Comparison of ENCODE assay signal across 2 cellular contexts in the genomic region with DNA sequence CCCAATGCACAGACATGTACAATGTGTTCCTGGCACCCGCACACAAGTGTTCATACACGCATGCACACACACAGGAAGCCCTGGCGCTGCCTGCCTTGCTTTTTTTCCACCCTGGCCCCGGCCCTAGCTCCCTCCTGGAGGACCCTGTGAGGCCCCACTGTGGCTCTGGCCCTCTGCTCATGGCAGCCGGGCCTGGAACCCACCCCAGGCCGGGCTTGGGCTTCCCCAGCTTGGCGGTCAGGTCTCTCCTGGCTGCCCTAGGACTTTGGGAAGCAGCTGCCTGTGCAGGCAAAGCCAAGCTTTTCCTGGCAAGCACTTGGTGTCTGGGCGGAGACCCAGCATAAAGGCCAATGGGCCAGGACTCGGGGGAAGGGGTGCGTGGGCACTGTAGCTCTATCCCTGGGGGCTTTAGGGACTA.
TF ChIP-seq lines count a peak whose summit lies in the region.

No MANE protein-coding gene starts in this region.

TF ChIP-seq in liver, 16 proteins besides CTCF, POLR2A, EP300 and RAD21 (continued from another document):
- peak; percentile 53 for TF ChIP-seq YY1 (IDR thresholded peaks at IDR 0.05)
- TF ChIP-seq HNF4G (IDR thresholded peaks at IDR 0.05), result no peak
- TF ChIP-seq RXRA (IDR thresholded peaks at IDR 0.05), result peak in 1 of 2 donors; percentile 65
- TF ChIP-seq TAF1 (conservative IDR thresholded peaks at IDR 0.05), result no peak
- TF ChIP-seq ATF3 (IDR thresholded peaks at IDR 0.05), result no peak
- no peak for TF ChIP-seq FOXA1 (IDR thresholded peaks at IDR 0.05)
- TF ChIP-seq, protein P1, sequence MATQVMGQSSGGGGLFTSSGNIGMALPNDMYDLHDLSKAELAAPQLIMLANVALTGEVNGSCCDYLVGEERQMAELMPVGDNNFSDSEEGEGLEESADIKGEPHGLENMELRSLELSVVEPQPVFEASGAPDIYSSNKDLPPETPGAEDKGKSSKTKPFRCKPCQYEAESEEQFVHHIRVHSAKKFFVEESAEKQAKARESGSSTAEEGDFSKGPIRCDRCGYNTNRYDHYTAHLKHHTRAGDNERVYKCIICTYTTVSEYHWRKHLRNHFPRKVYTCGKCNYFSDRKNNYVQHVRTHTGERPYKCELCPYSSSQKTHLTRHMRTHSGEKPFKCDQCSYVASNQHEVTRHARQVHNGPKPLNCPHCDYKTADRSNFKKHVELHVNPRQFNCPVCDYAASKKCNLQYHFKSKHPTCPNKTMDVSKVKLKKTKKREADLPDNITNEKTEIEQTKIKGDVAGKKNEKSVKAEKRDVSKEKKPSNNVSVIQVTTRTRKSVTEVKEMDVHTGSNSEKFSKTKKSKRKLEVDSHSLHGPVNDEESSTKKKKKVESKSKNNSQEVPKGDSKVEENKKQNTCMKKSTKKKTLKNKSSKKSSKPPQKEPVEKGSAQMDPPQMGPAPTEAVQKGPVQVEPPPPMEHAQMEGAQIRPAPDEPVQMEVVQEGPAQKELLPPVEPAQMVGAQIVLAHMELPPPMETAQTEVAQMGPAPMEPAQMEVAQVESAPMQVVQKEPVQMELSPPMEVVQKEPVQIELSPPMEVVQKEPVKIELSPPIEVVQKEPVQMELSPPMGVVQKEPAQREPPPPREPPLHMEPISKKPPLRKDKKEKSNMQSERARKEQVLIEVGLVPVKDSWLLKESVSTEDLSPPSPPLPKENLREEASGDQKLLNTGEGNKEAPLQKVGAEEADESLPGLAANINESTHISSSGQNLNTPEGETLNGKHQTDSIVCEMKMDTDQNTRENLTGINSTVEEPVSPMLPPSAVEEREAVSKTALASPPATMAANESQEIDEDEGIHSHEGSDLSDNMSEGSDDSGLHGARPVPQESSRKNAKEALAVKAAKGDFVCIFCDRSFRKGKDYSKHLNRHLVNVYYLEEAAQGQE (IDR thresholded peaks at IDR 0.05), result peak; percentile 37
- TF ChIP-seq SP1 (IDR thresholded peaks at IDR 0.05), result peak; percentile 55
- TF ChIP-seq, protein P2, sequence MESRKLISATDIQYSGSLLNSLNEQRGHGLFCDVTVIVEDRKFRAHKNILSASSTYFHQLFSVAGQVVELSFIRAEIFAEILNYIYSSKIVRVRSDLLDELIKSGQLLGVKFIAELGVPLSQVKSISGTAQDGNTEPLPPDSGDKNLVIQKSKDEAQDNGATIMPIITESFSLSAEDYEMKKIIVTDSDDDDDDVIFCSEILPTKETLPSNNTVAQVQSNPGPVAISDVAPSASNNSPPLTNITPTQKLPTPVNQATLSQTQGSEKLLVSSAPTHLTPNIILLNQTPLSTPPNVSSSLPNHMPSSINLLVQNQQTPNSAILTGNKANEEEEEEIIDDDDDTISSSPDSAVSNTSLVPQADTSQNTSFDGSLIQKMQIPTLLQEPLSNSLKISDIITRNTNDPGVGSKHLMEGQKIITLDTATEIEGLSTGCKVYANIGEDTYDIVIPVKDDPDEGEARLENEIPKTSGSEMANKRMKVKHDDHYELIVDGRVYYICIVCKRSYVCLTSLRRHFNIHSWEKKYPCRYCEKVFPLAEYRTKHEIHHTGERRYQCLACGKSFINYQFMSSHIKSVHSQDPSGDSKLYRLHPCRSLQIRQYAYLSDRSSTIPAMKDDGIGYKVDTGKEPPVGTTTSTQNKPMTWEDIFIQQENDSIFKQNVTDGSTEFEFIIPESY (IDR thresholded peaks at IDR 0.05), result no peak
- no peak for TF ChIP-seq MAX (IDR thresholded peaks at IDR 0.05)
- TF ChIP-seq EGR1 (IDR thresholded peaks at IDR 0.05; ENCODE audit: low read depth in 2 of 2), result peak in 1 of 2 donors; percentile 57
- TF ChIP-seq GABPA (IDR thresholded peaks at IDR 0.05 in 1 of 2, conservative IDR thresholded peaks at IDR 0.05 in 1 of 2), result no peak
- peak; percentile 61 to 76 for TF ChIP-seq HNF4A (conservative IDR thresholded peaks at IDR 0.05)
TF ChIP-seq in liver: peak in this region for 7.

TF ChIP-seq in HepG2, 621 proteins besides CTCF, POLR2A, EP300 and RAD21 (continued from another document):
- TF ChIP-seq, protein P3, sequence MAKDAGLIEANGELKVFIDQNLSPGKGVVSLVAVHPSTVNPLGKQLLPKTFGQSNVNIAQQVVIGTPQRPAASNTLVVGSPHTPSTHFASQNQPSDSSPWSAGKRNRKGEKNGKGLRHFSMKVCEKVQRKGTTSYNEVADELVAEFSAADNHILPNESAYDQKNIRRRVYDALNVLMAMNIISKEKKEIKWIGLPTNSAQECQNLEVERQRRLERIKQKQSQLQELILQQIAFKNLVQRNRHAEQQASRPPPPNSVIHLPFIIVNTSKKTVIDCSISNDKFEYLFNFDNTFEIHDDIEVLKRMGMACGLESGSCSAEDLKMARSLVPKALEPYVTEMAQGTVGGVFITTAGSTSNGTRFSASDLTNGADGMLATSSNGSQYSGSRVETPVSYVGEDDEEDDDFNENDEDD (CRISPR knock-in tag; IDR thresholded peaks at IDR 0.05; ENCODE audit: borderline replicate concordance), result no peak
- no peak for TF ChIP-seq ZNF780A (CRISPR knock-in tag; IDR thresholded peaks at IDR 0.05)
- no peak for TF ChIP-seq ZNF564 (CRISPR knock-in tag; IDR thresholded peaks at IDR 0.05)
- TF ChIP-seq, protein P4, sequence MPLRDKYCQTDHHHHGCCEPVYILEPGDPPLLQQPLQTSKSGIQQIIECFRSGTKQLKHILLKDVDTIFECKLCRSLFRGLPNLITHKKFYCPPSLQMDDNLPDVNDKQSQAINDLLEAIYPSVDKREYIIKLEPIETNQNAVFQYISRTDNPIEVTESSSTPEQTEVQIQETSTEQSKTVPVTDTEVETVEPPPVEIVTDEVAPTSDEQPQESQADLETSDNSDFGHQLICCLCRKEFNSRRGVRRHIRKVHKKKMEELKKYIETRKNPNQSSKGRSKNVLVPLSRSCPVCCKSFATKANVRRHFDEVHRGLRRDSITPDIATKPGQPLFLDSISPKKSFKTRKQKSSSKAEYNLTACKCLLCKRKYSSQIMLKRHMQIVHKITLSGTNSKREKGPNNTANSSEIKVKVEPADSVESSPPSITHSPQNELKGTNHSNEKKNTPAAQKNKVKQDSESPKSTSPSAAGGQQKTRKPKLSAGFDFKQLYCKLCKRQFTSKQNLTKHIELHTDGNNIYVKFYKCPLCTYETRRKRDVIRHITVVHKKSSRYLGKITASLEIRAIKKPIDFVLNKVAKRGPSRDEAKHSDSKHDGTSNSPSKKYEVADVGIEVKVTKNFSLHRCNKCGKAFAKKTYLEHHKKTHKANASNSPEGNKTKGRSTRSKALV (CRISPR knock-in tag; IDR thresholded peaks at IDR 0.05), result no peak
- no peak for TF ChIP-seq ZNF552 (CRISPR knock-in tag; IDR thresholded peaks at IDR 0.05; ENCODE audit: borderline replicate concordance)
- no peak for TF ChIP-seq ZNF567 (CRISPR knock-in tag; IDR thresholded peaks at IDR 0.05; ENCODE audit: borderline replicate concordance)
- no peak for TF ChIP-seq ZNF24 (IDR thresholded peaks at IDR 0.05)
- TF ChIP-seq YEATS4 (CRISPR knock-in tag; IDR thresholded peaks at IDR 0.05; ENCODE audit: borderline replicate concordance), result no peak
- TF ChIP-seq ZNF724P (CRISPR knock-in tag; IDR thresholded peaks at IDR 0.05; ENCODE audit: borderline replicate concordance), result no peak
- TF ChIP-seq KLF12 (CRISPR knock-in tag; IDR thresholded peaks at IDR 0.05; ENCODE audit: borderline replicate concordance), result no peak
- TF ChIP-seq STAG1 (CRISPR knock-in tag; IDR thresholded peaks at IDR 0.05), result no peak
- TF ChIP-seq HOXA5 (CRISPR knock-in tag; IDR thresholded peaks at IDR 0.05), result no peak
- no peak for TF ChIP-seq NFE2 (CRISPR knock-in tag; IDR thresholded peaks at IDR 0.05)
